Comparison of ENCODE assay signal across 17 cellular contexts in the genomic region with DNA sequence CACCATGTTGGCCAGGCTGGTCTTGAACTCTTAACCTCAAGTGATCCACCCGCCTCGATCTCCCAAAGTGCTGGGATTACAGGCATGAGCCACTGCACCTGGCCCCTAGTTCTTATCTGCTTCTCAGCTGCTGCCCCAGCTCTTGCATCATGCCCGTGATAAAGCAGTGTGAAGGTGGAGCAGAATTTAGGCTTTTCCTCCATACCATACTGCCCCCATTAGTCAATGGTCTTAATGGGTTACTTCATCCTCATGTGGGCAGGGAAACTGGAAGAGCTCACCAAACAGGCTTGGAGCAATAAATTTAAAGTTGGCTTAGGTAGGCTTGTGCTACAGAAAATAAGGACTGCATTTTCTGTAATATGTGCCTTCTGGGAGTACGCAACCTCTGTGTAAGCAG.
A peak's percentile ranks its signal among the peaks of the same experiment; 100 is the strongest.
DNase-seq lines count a peak whose midpoint lies in the region; ATAC-seq and TF ChIP-seq lines count a peak whose summit lies in the region.
"Had no signal": no experiment of that assay in that cellular context is flagged by ENCODE, and none has a peak within 500 bp of the region (broad histone marks: within the 10 kb centered on the region; RNA-seq: fewer than 3 reads in every experiment).

No MANE protein-coding gene starts in this region.

- H3K4me3 ChIP-seq in H7 (ENCODE audit: insufficient read depth, low read depth, low read length) = no peak overlapping the region
- no peak overlapping the region for H3K4me3 ChIP-seq in PC-9
- no peak overlapping the region for H3K4me3 ChIP-seq in fibroblast of pulmonary artery (replicated peaks; ENCODE audit: low read depth, low read length)
- H3K4me3 ChIP-seq: ascending aorta, coronary artery, heart left ventricle, neural progenitor cell, SK-N-MC had no signal

- no TSS peak for BruUV-seq in PC-9 (replicated peaks; lab: Mats Ljungman, UMichigan)

- H3K36me3 ChIP-seq in H7 (replicated peaks; ENCODE audit: control insufficient read depth, insufficient read depth, low read length) (no peaks in the 10 kb centered on the region), PC-9 (ENCODE audit: low read depth) (no peaks in the 10 kb centered on the region)
- H3K36me3 ChIP-seq: ascending aorta, heart left ventricle, neural progenitor cell had no signal

- no peak overlapping the region for H2AFZ ChIP-seq in PC-9
- H2AFZ ChIP-seq: neural progenitor cell had no signal

- no peaks in the 10 kb centered on the region for H3K9me3 ChIP-seq in PC-9 (ENCODE audit: insufficient read depth, low read depth)
- H3K9me3 ChIP-seq: ascending aorta, heart left ventricle had no signal

- H3K4me2 ChIP-seq in PC-9 = no peak overlapping the region
- H3K4me2 ChIP-seq: neural progenitor cell had no signal

- H3K9me2 ChIP-seq in PC-9 (ENCODE audit: insufficient read depth) = no peaks in the 10 kb centered on the region

- DNase-seq in COLO668 (lab: John Stamatoyannopoulos, UW; ENCODE audit: unreplicated experiment) = peak; percentile 7
- peak; percentile 0 for DNase-seq in H7
- DNase-seq in PC-9 = peak; percentile 3 to 52
- peak; percentile 40 for DNase-seq in fibroblast of pulmonary artery (ENCODE audit: low read depth)
- DNase-seq in NCI-H187 (lab: John Stamatoyannopoulos, UW) = no peak
- no peak for DNase-seq in NCI-H446 treated with DMSO at 0.1 percent for 48 hours (lab: John Stamatoyannopoulos, UW)
- DNase-seq: activated CD4-positive, alpha-beta T cell treated with anti-CD3 and anti-CD28 coated beads for 4 hours; GF-D8; heart left ventricle; midbrain; OCI-M1 had no signal

- TF ChIP-seq CTCF in PC-9 (conservative IDR thresholded peaks at IDR 0.05) (no peak; the same call in 1 of the 2 replicates), fibroblast of pulmonary artery (IDR thresholded peaks at IDR 0.05; ENCODE audit: low read length, missing control alignments) (peak; percentile 5)

- no peaks in the 10 kb centered on the region for H3F3A ChIP-seq in PC-9 (ENCODE audit: insufficient read depth, low read depth)

- intact Hi-C loops in PC-9 (cut with micrococcal nuclease; ENCODE audit: unreplicated experiment) = loop anchor here (2.0 kb wide), 1 partner anchor 608 kb away; no protein-coding TSS in a partner anchor

- no peaks in the 10 kb centered on the region for H3K27me3 ChIP-seq in H7 (ENCODE audit: control insufficient read depth, insufficient read depth, low read length)
- H3K27me3 ChIP-seq in PC-9 (ENCODE audit: insufficient read depth, low read depth) = no peaks in the 10 kb centered on the region
- H3K27me3 ChIP-seq: ascending aorta, heart left ventricle, neural progenitor cell had no signal

- H3K27ac ChIP-seq in PC-9 = no peak overlapping the region
- H3K27ac ChIP-seq: ascending aorta, coronary artery, heart left ventricle, neural progenitor cell, SK-N-MC had no signal

- H4K20me1 ChIP-seq in PC-9 (ENCODE audit: insufficient read depth) = no peaks in the 10 kb centered on the region

- ATAC-seq in HG03378 (IDR thresholded peaks at IDR 0.05; ENCODE audit: unreplicated experiment) = no peak
- ATAC-seq in GM21576 (IDR thresholded peaks at IDR 0.05; ENCODE audit: unreplicated experiment) = no peak
- ATAC-seq: heart left ventricle had no signal

- CTCF ChIA-PET in PC-9 (lab: Charles Lee) = no interaction called here

- H3K4me1 ChIP-seq in PC-9 (replicated peaks; ENCODE audit: insufficient read depth) = no peaks in the 10 kb centered on the region
- H3K4me1 ChIP-seq: ascending aorta had no signal

- H3K79me2 ChIP-seq in PC-9 (ENCODE audit: low read depth) = no peaks in the 10 kb centered on the region

- POLR2A ChIA-PET in PC-9 (lab: Charles Lee; ENCODE audit: unreplicated experiment) = no interaction called here

Comparison
In these comparisons a context has a peak if more than half of its experiments do, and no peak if none do; other contexts are left out.
1. DNase-seq: peak in COLO668 (single experiment), H7 (single experiment), PC-9 (2 of 2) and fibroblast of pulmonary artery (single experiment); none in NCI-H187 (0 of 2) and NCI-H446 treated with DMSO at 0.1 percent for 48 hours (single experiment).